28 cellular contexts compared by ENCODE assay signal in genomic region chr1:64570267-64570666, GRCh38.
"Had no signal": no experiment of that assay in that cellular context is flagged by ENCODE, and none has a peak within 500 bp of the region (broad histone marks: within the 10 kb centered on the region; RNA-seq: fewer than 3 reads in every experiment).

No MANE protein-coding gene starts in this region.

- H3K4me1 Mint-ChIP-seq: immature natural killer cell; naive B cell; natural killer cell; stimulated activated memory B cell treated with anti-CD40 and anti-IgM and Interleukin-4, amounts not matched to agents 10 μg/mL and 1 μg/mL and 100 μg/mL, for 72 hours; stimulated activated naive CD8-positive, alpha-beta T cell treated with anti-CD3 and anti-CD28 coated beads, Interleukin-15, amount 100 ng/mL, for 72 hours had no signal

- H3K27ac Mint-ChIP-seq: immature natural killer cell; naive B cell; natural killer cell; neural progenitor cell; stimulated activated memory B cell treated with anti-CD40 and anti-IgM and Interleukin-4, amounts not matched to agents 10 μg/mL and 1 μg/mL and 100 μg/mL, for 72 hours; stimulated activated naive CD8-positive, alpha-beta T cell treated with anti-CD3 and anti-CD28 coated beads, Interleukin-15, amount 100 ng/mL, for 72 hours; type B pancreatic cell had no signal

- H3K4me3 ChIP-seq: left lung, lower lobe of right lung, neural progenitor cell, psoas muscle, right lobe of liver, smooth muscle cell, tibial nerve, uterus had no signal

- H3K9me3 Mint-ChIP-seq: immature natural killer cell; naive B cell; natural killer cell; neural progenitor cell; stimulated activated memory B cell treated with anti-CD40 and anti-IgM and Interleukin-4, amounts not matched to agents 10 μg/mL and 1 μg/mL and 100 μg/mL, for 72 hours; stimulated activated naive CD8-positive, alpha-beta T cell treated with anti-CD3 and anti-CD28 coated beads, Interleukin-15, amount 100 ng/mL, for 72 hours; type B pancreatic cell had no signal

- H3K9me3 ChIP-seq: left lung, lower lobe of right lung, neutrophil, psoas muscle, right lobe of liver, tibial nerve, uterus had no signal

- H3K4me3 Mint-ChIP-seq: immature natural killer cell; naive B cell; natural killer cell; neural progenitor cell; stimulated activated memory B cell treated with anti-CD40 and anti-IgM and Interleukin-4, amounts not matched to agents 10 μg/mL and 1 μg/mL and 100 μg/mL, for 72 hours; stimulated activated naive CD8-positive, alpha-beta T cell treated with anti-CD3 and anti-CD28 coated beads, Interleukin-15, amount 100 ng/mL, for 72 hours; type B pancreatic cell had no signal

- H3K4me2 ChIP-seq: neural progenitor cell had no signal

- H3K27me3 ChIP-seq: left lung, neural progenitor cell, neutrophil, right lobe of liver, uterus had no signal

- ATAC-seq: left colon; left lung; lower lobe of right lung; natural killer cell; psoas muscle; right lobe of liver; stimulated activated memory B cell treated with anti-CD40 and anti-IgM and Interleukin-4, amounts not matched to agents 10 μg/mL and 1 μg/mL and 100 μg/mL, for 72 hours; stimulated activated naive CD8-positive, alpha-beta T cell treated with anti-CD3 and anti-CD28 coated beads, Interleukin-15, amount 100 ng/mL, for 72 hours had no signal

- H2AFZ ChIP-seq: neural progenitor cell, parathyroid adenoma had no signal

- H3K27ac ChIP-seq: left lung, lower lobe of right lung, neural progenitor cell, neutrophil, parathyroid adenoma, psoas muscle, right lobe of liver, tibial nerve, uterus had no signal

- H3K79me2 ChIP-seq: parathyroid adenoma had no signal

- H3K36me3 Mint-ChIP-seq: immature natural killer cell; naive B cell; natural killer cell; stimulated activated memory B cell treated with anti-CD40 and anti-IgM and Interleukin-4, amounts not matched to agents 10 μg/mL and 1 μg/mL and 100 μg/mL, for 72 hours had no signal

- H3K27me3 Mint-ChIP-seq: stimulated activated naive CD8-positive, alpha-beta T cell treated with anti-CD3 and anti-CD28 coated beads, Interleukin-15, amount 100 ng/mL, for 72 hours; type B pancreatic cell had no signal

- DNase-seq: hippocampal formation; immature natural killer cell; kidney; left colon; left lung; lower lobe of right lung; mammary epithelial cell; mesenchymal stem cell; naive B cell; natural killer cell; occipital lobe; psoas muscle; right lobe of liver; stimulated activated CD4-positive, alpha-beta T cell treated with anti-CD3 and anti-CD28 coated beads, Interleukin-1b, Interleukin-23, amount 100 ng/mL, for 48 hours; stimulated activated CD4-positive, alpha-beta T cell treated with anti-CD3 and anti-CD28 coated beads, Interleukin-2, amount 100 ng/mL, for 48 hours; stimulated activated CD4-positive, alpha-beta T cell treated with anti-CD3 and anti-CD28 coated beads, Interleukin-4, amount 100 ng/mL, for 4 hours; stimulated activated CD8-positive, alpha-beta memory T cell treated with anti-CD3 and anti-CD28 coated beads, Interleukin-4, amount 100 ng/mL, for 48 hours; stimulated activated naive CD4-positive, alpha-beta T cell treated with Interleukin-2 at 50 U/mL for 16 hours; stimulated activated naive CD8-positive, alpha-beta T cell treated with anti-CD3 and anti-CD28 coated beads, Interleukin-15, amount 100 ng/mL, for 72 hours; substantia nigra; uterus had no signal

- H3K4me1 ChIP-seq: right lobe of liver, tibial nerve, uterus had no signal

- H3K36me3 ChIP-seq: left lung, lower lobe of right lung, neural progenitor cell, neutrophil, right lobe of liver, tibial nerve, uterus had no signal
